8 cellular contexts compared by ENCODE assay signal in genomic region chr4:143558823-143559756, GRCh38. TPM values are rescaled to one million over a fixed set of nuclear protein-coding genes. Genes with fewer than 3 reads are reported as not detected.
A peak's percentile ranks its signal among the peaks of the same experiment; 100 is the strongest.
DNase-seq lines count a peak whose midpoint lies in the region; FAIRE-seq and TF ChIP-seq lines count a peak whose summit lies in the region.

No MANE protein-coding gene starts in this region.

- no peak for FAIRE-seq in bronchial epithelial cell (lab: Jason Lieb, UNC)

- TF ChIP-seq CTCF in GM06990 (IDR thresholded peaks at IDR 0.05; ENCODE audit: insufficient read depth, low read length, poor library complexity, severe bottlenecking) (peak; percentile 82), HFF-Myc (IDR thresholded peaks at IDR 0.05; ENCODE audit: low read depth, low read length, missing control alignments) (peak; percentile 36), WERI-Rb-1 (IDR thresholded peaks at IDR 0.05; ENCODE audit: low read depth, low read length) (peak; percentile 95), bronchial epithelial cell (IDR thresholded peaks at IDR 0.05; ENCODE audit: insufficient read depth, low read length, severe bottlenecking) (peak; percentile 69), spleen (IDR thresholded peaks at IDR 0.05 in 8 of 11, conservative IDR thresholded peaks at IDR 0.05 in 3 of 11) (peak in 9 of 11 experiments; percentile 28 to 69 (median 53))

- no peaks in the 10 kb centered on the region for H3K36me3 ChIP-seq in GM06990 (ENCODE audit: control insufficient read depth, insufficient read depth, low read length)
- peaks cover 12% of the 10 kb centered on the region for H3K36me3 ChIP-seq in WERI-Rb-1
- H3K36me3 ChIP-seq in bronchial epithelial cell (ENCODE audit: control insufficient read depth, insufficient read depth, low read length), result no peaks in the 10 kb centered on the region
- H3K36me3 ChIP-seq in spleen, result peaks cover 0 to 20% (median 7%) of the 10 kb centered on the region in 6 donors

- H3K4me3 ChIP-seq in GM06990 (replicated peaks; ENCODE audit: low read depth, low read length) (peak overlapping the region; percentile 64), HFF-Myc (replicated peaks; ENCODE audit: low read depth, low read length) (peak overlapping the region; percentile 43), WERI-Rb-1 (ENCODE audit: low read depth, low read length) (peak overlapping the region; percentile 55), bronchial epithelial cell (ENCODE audit: low read depth, low read length) (peak overlapping the region; percentile 41), spleen (peak overlapping the region; percentile 44 to 84 (median 57))

- peak overlapping the region; percentile 66 for H3K27ac ChIP-seq in WERI-Rb-1
- peak overlapping the region in 6 of 8 donors; percentile 55 to 84 (median 70) for H3K27ac ChIP-seq in spleen

- 2 to 4% (median 3%) methylated on average over 29 to 57 of the region's 57 CpGs for WGBS in spleen, 5 donors

- peaks cover 0 to 23% (median 13%) of the 10 kb centered on the region in 6 donors for H3K4me1 ChIP-seq in spleen

- H3K9me3 ChIP-seq in WERI-Rb-1 (ENCODE audit: severe bottlenecking), result no peaks in the 10 kb centered on the region
- no peaks in the 10 kb centered on the region for H3K9me3 ChIP-seq in spleen

- H3K27me3 ChIP-seq in GM06990 (replicated peaks; ENCODE audit: control insufficient read depth, insufficient read depth, low read length), result no peaks in the 10 kb centered on the region
- H3K27me3 ChIP-seq in WERI-Rb-1 (ENCODE audit: insufficient read depth, low read depth, severe bottlenecking), result no peaks in the 10 kb centered on the region
- H3K27me3 ChIP-seq in bronchial epithelial cell (ENCODE audit: control insufficient read depth, insufficient read depth, low read length), result no peaks in the 10 kb centered on the region
- H3K27me3 ChIP-seq in spleen (replicated peaks in 1 of 7), result no peaks in the 10 kb centered on the region

- DNase-seq in GM06990 (ENCODE audit: extremely low read depth, insufficient read length), result peak; percentile 73
- no peak for DNase-seq in HFF-Myc (ENCODE audit: extremely low read depth, low read depth)
- DNase-seq in NCI-H128 (lab: John Stamatoyannopoulos, UW; ENCODE audit: unreplicated experiment), result peak; percentile 61
- peak; percentile 95 for DNase-seq in WERI-Rb-1
- peak; percentile 74 for DNase-seq in bronchial epithelial cell (ENCODE audit: low read depth)
- peak; percentile 51 for DNase-seq in inferior parietal cortex (ENCODE audit: extremely low spot score)
- peak; percentile 93 for DNase-seq in spleen
- no peak for DNase-seq in NCI-H2107 treated with DMSO at 0.1 percent for 48 hours (lab: John Stamatoyannopoulos, UW; ENCODE audit: unreplicated experiment)

- TF ChIP-seq POLR2A in spleen (IDR thresholded peaks at IDR 0.05), result no peak

- intact Hi-C loops in spleen (cut with DNase I; ENCODE audit: low total_unique reads), result no loop called here

RNA-seq across cellular contexts. Expression of gene SMARCA5, which starts 45.6 kb away (rescaled TPM):
- 25.3 and 27.9 TPM in 2 replicates for total RNA-seq in bronchial epithelial cell
- total RNA-seq in spleen, result 10 to 100 TPM; 41.8 to 47.7 (median 43.6) TPM
- 10 to 100 TPM; 10.6 to 17.7 (median 15.2) TPM for polyA plus RNA-seq in spleen

Comparison
In these comparisons a context has a peak if more than half of its experiments do, and no peak if none do; other contexts are left out.
1. DNase-seq: peak in GM06990 (single experiment), NCI-H128 (single experiment), WERI-Rb-1 (single experiment), bronchial epithelial cell (single experiment), inferior parietal cortex (single experiment) and spleen (single experiment); none in HFF-Myc (single experiment) and NCI-H2107 treated with DMSO at 0.1 percent for 48 hours (single experiment).
2. CTCF ChIP-seq: peak in every context shown above with its lines; median percentile 95 in WERI-Rb-1; 82 in GM06990; 69 in bronchial epithelial cell; 53 in spleen; 36 in HFF-Myc.
3. Peak in every context shown above with its lines, with median percentiles within 50 percentile points of each other: H3K4me3 ChIP-seq.